3 cellular contexts compared by ENCODE assay signal in the genomic region with DNA sequence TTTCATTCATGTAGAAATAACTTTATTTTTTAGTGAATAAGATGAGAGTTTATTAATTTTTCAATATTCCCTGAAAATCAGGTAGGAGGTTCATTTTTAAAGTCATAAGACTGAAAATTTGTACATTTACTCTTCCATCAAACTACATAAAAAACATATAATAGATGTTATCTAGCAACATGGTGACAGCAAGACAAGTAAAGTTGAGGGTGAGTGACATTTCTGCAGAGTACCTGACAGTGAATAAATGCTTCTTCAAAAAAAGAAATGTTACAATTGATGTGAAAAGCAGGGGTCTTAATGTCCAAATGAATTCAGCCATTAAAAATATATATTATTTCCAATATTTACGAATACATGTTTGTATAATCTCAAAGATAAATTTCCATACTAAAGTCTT.
"Had no signal": no experiment of that assay in that cellular context is flagged by ENCODE, and none has a peak within 500 bp of the region (broad histone marks: within the 10 kb centered on the region; RNA-seq: fewer than 3 reads in every experiment).

No MANE protein-coding gene starts in this region.

- DNase-seq: GDM1, GF-D8 had no signal

- H3K4me3 ChIP-seq: GM12878 had no signal
